1 cellular context compared by ENCODE assay signal in genomic region chr18:2655954-2656236, GRCh38.
TF ChIP-seq lines count a peak whose summit lies in the region.

No MANE protein-coding gene starts in this region.

TF ChIP-seq in K562, 482 proteins besides CTCF, POLR2A, EP300 and RAD21 (continued from another document):
- TF ChIP-seq CTBP1 (IDR thresholded peaks at IDR 0.05; ENCODE audit: borderline replicate concordance) (peak; percentile 19; the same call in 1 of the 2 replicates), RBFOX2 (IDR thresholded peaks at IDR 0.05; ENCODE audit: low read depth, low read length) (peak; percentile 82), ZFP30 (CRISPR knock-in tag; IDR thresholded peaks at IDR 0.05; ENCODE audit: borderline replicate concordance) (no peak), PCBP1 (IDR thresholded peaks at IDR 0.05; ENCODE audit: low read depth, low read length, poor library complexity, severe bottlenecking) (peak; percentile 21), TGIF2 (CRISPR knock-in tag; IDR thresholded peaks at IDR 0.05) (0 out of 2 replicates have a peak, but pooled peaks have one; percentile 61), NR2C2 (CRISPR knock-in tag; IDR thresholded peaks at IDR 0.05) (no peak), NR2C2 (tag; IDR thresholded peaks at IDR 0.05) (peak; percentile 89), NFIX (CRISPR knock-in tag; IDR thresholded peaks at IDR 0.05; ENCODE audit: low read depth) (no peak), YY1 (IDR thresholded peaks at IDR 0.05; ENCODE audit: borderline replicate concordance in 1 of 3, control insufficient read depth in 1 of 3, extremely low read depth in 1 of 3, insufficient read depth in 3 of 3, insufficient read length in 1 of 3, insufficient replicate concordance in 2 of 3, low read depth in 1 of 3, low read length in 2 of 3) (peak in 2 of 3 experiments; percentile 44 to 74), SIN3A (IDR thresholded peaks at IDR 0.05; ENCODE audit: borderline replicate concordance in 2 of 2, control insufficient read depth in 1 of 2, low read depth in 2 of 2, low read length in 2 of 2) (peak in 1 of 2 experiments; percentile 9; a peak in 1 of 4 replicates), GATAD2B (IDR thresholded peaks at IDR 0.05; ENCODE audit: borderline replicate concordance) (0 out of 2 replicates have a peak, but pooled peaks have one; percentile 5), FUS (optimal IDR thresholded peaks at IDR 0.05; ENCODE audit: low read depth, low read length) (peak; percentile 15), TBL1XR1 (IDR thresholded peaks at IDR 0.05; ENCODE audit: low read length in 2 of 2) (no peak; a peak in 1 of 4 replicates), EHMT2 (IDR thresholded peaks at IDR 0.05) (no peak), ZBTB2 (IDR thresholded peaks at IDR 0.05) (0 out of 2 replicates have a peak, but pooled peaks have one; percentile 24), MAX (CRISPR knock-in tag; IDR thresholded peaks at IDR 0.05) (0 out of 2 replicates have a peak, but pooled peaks have one; percentile 7), ZBTB11 (CRISPR knock-in tag; IDR thresholded peaks at IDR 0.05) (peak in 1 of 3 experiments; percentile 57; a peak in 2 of 6 replicates)
- TF ChIP-seq, protein P1, sequence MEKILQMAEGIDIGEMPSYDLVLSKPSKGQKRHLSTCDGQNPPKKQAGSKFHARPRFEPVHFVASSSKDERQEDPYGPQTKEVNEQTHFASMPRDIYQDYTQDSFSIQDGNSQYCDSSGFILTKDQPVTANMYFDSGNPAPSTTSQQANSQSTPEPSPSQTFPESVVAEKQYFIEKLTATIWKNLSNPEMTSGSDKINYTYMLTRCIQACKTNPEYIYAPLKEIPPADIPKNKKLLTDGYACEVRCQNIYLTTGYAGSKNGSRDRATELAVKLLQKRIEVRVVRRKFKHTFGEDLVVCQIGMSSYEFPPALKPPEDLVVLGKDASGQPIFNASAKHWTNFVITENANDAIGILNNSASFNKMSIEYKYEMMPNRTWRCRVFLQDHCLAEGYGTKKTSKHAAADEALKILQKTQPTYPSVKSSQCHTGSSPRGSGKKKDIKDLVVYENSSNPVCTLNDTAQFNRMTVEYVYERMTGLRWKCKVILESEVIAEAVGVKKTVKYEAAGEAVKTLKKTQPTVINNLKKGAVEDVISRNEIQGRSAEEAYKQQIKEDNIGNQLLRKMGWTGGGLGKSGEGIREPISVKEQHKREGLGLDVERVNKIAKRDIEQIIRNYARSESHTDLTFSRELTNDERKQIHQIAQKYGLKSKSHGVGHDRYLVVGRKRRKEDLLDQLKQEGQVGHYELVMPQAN (IDR thresholded peaks at IDR 0.05; ENCODE audit: borderline replicate concordance) = peak; percentile 42; the same call in 1 of the 2 replicates
- TF ChIP-seq, protein P2, sequence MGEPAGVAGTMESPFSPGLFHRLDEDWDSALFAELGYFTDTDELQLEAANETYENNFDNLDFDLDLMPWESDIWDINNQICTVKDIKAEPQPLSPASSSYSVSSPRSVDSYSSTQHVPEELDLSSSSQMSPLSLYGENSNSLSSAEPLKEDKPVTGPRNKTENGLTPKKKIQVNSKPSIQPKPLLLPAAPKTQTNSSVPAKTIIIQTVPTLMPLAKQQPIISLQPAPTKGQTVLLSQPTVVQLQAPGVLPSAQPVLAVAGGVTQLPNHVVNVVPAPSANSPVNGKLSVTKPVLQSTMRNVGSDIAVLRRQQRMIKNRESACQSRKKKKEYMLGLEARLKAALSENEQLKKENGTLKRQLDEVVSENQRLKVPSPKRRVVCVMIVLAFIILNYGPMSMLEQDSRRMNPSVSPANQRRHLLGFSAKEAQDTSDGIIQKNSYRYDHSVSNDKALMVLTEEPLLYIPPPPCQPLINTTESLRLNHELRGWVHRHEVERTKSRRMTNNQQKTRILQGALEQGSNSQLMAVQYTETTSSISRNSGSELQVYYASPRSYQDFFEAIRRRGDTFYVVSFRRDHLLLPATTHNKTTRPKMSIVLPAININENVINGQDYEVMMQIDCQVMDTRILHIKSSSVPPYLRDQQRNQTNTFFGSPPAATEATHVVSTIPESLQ (CRISPR knock-in tag; IDR thresholded peaks at IDR 0.05) = 0 out of 2 replicates have a peak, but pooled peaks have one; percentile 19
- TF ChIP-seq, protein P3, sequence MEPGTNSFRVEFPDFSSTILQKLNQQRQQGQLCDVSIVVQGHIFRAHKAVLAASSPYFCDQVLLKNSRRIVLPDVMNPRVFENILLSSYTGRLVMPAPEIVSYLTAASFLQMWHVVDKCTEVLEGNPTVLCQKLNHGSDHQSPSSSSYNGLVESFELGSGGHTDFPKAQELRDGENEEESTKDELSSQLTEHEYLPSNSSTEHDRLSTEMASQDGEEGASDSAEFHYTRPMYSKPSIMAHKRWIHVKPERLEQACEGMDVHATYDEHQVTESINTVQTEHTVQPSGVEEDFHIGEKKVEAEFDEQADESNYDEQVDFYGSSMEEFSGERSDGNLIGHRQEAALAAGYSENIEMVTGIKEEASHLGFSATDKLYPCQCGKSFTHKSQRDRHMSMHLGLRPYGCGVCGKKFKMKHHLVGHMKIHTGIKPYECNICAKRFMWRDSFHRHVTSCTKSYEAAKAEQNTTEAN (CRISPR knock-in tag; IDR thresholded peaks at IDR 0.05) = peak; percentile 54; the same call in 1 of the 2 replicates
